Comparison of ENCODE assay signal across 8 cellular contexts in the genomic region with DNA sequence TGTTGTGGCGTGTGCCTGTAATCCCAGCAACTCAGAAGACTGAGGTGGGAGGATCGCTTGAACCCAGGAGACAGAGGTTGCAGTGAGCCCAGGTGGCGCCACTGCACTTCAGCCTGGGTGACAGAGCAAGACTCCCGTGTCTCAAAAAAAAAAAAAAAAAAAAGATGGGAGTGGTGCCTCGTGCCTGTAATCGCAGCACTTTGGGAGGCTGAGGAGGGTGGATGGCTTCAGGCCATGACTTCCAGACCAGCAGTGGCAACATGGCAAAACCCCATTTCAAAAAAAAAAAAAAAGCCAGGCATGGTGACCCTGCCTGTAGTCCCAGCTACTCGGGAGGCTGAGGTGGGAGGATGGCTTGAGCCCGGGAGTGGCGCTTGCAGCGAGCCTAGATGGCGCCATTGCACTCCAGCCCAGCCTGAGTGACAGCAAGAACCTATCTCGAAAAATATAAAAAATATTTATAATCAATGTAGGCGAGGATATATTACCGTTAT. TPM values are rescaled to one million over a fixed set of nuclear protein-coding genes. Genes with fewer than 3 reads are reported as not detected.
DNase-seq lines count a peak whose midpoint lies in the region; ATAC-seq, FAIRE-seq and TF ChIP-seq lines count a peak whose summit lies in the region.

No MANE protein-coding gene starts in this region.

- no peak for TF ChIP-seq EP300 in A549 (IDR thresholded peaks at IDR 0.05)
- TF ChIP-seq EP300 in Ishikawa (IDR thresholded peaks at IDR 0.05; ENCODE audit: borderline replicate concordance), result no peak

- CTCF ChIA-PET in A549 (lab: Yijun Ruan, JAX), result interaction anchor here (0.6 to 3.5 kb wide), 16 partner anchors 25 to 417 kb away, joined by 3 to 22 read pairs (median 4); a partner anchor contains a TSS

- peak overlapping the region; percentile 74 to 90 for H3K27ac ChIP-seq in A549

- TF ChIP-seq RAD21 in A549 (conservative IDR thresholded peaks at IDR 0.05 in 1 of 2, IDR thresholded peaks at IDR 0.05 in 1 of 2) (peak; percentile 63 to 69), Ishikawa (IDR thresholded peaks at IDR 0.05; ENCODE audit: low read depth) (peak; percentile 55)

- peak overlapping the region; percentile 79 for H3K4me2 ChIP-seq in A549

- peak overlapping the region; percentile 23; the same call in 1 of the 3 replicates for H3K4me3 ChIP-seq in A549
- H3K4me3 ChIP-seq in adipocyte (ENCODE audit: low read length), result no peak overlapping the region

- 1% methylated on average over 14 of the region's 14 CpGs for WGBS in A549 (ENCODE audit: missing lambda C conversion rate)

- peaks cover 38% of the 10 kb centered on the region for H3K4me1 ChIP-seq in A549
- H3K4me1 ChIP-seq in adipocyte (ENCODE audit: control insufficient read depth, insufficient read depth, low read length), result peaks cover 12% of the 10 kb centered on the region

- no peak overlapping the region for H3K9ac ChIP-seq in adipocyte (ENCODE audit: low read length)

- ATAC-seq in A549 (peak; percentile 67 to 74), GM21515 (IDR thresholded peaks at IDR 0.05; ENCODE audit: unreplicated experiment) (no peak)

- H3K36me3 ChIP-seq in adipocyte (ENCODE audit: control insufficient read depth, insufficient read depth, low read length, severe bottlenecking), result peaks cover 18% of the 10 kb centered on the region

- peak; percentile 84 for TF ChIP-seq CTCF in A549 (IDR thresholded peaks at IDR 0.05)
- peak; percentile 22; the same call in 1 of the 2 replicates for TF ChIP-seq CTCF in GM12874 (IDR thresholded peaks at IDR 0.05; ENCODE audit: insufficient read depth, low read depth, low read length)

- DNase-seq in A549 (ENCODE audit: low read depth in 1 of 2, low spot score in 1 of 2), result peak in 1 of 2 experiments; percentile 91
- DNase-seq in SK-MEL-5 (ENCODE audit: low read depth, low spot score), result peak; percentile 79
- DNase-seq in adipocyte (ENCODE audit: low read depth), result peak; percentile 72
- DNase-seq in iPS-NIHi11 (ENCODE audit: low spot score), result peak; percentile 9
- peak; percentile 45 to 57 for DNase-seq in stimulated activated CD4-positive, alpha-beta T cell treated with anti-CD3 and anti-CD28 coated beads, Interleukin-2, amount 100 ng/mL, for 24 hours

- H3K9me3 ChIP-seq in A549 (no peaks in the 10 kb centered on the region), adipocyte (ENCODE audit: control insufficient read depth, low read length) (no peaks in the 10 kb centered on the region)

- in situ Hi-C loops in SK-MEL-5 (cut with HindIII; ENCODE audit: low pct_unique_long_range_greater_than_20kb, low sequenced_read_pairs), result no loop called here

- TF ChIP-seq POLR2A in A549 (IDR thresholded peaks at IDR 0.05; ENCODE audit: low read length), result no peak

- POLR2A ChIA-PET in A549 (lab: Yijun Ruan, JAX), result interaction anchor here (0.7 to 1.0 kb wide), 3 partner anchors 28 to 278 kb away, joined by 3 read pairs; no protein-coding TSS in a partner anchor

- FAIRE-seq in A549 (lab: Jason Lieb, UNC), result peak; percentile 82

- no peaks in the 10 kb centered on the region for H3K27me3 ChIP-seq in adipocyte (replicated peaks; ENCODE audit: control insufficient read depth, insufficient read depth, low read length)

TF ChIP-seq in A549, 52 proteins besides CTCF, POLR2A, EP300 and RAD21:
- 0 out of 2 replicates have a peak, but pooled peaks have one; percentile 69 for TF ChIP-seq MYC (IDR thresholded peaks at IDR 0.05; ENCODE audit: borderline replicate concordance, low read length)
- TF ChIP-seq NFE2L2 (conservative IDR thresholded peaks at IDR 0.05; ENCODE audit: low read length), result no peak
- peak; percentile 52 for TF ChIP-seq SMC3 (IDR thresholded peaks at IDR 0.05)
- peak; percentile 78; the same call in 1 of the 2 replicates for TF ChIP-seq POLR2AphosphoS2 (conservative IDR thresholded peaks at IDR 0.05; ENCODE audit: low read length)
- TF ChIP-seq, protein P1, sequence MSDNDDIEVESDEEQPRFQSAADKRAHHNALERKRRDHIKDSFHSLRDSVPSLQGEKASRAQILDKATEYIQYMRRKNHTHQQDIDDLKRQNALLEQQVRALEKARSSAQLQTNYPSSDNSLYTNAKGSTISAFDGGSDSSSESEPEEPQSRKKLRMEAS (IDR thresholded peaks at IDR 0.05), result peak; percentile 74
- TF ChIP-seq GATA3 (IDR thresholded peaks at IDR 0.05; ENCODE audit: borderline replicate concordance), result no peak

TF ChIP-seq in Ishikawa, 13 proteins besides CTCF, POLR2A, EP300 and RAD21:
- TF ChIP-seq, protein P1 (IDR thresholded peaks at IDR 0.05), result peak; percentile 24; the same call in 1 of the 2 replicates
- no peak for TF ChIP-seq ZBTB7A (IDR thresholded peaks at IDR 0.05; ENCODE audit: low read depth)

RNA-seq across cellular contexts. Expression of a gene that starts 27.0 kb away (rescaled TPM):
- polyA plus RNA-seq in A549 (2011; rRNA removed), result 214 and 219 TPM in 2 replicates
- polyA plus RNA-seq in A549 (2012; cell fraction: cytosol; rRNA removed), result 72.4 and 82.5 TPM in 2 replicates
- 65.4 and 108 TPM in 2 replicates for polyA plus RNA-seq in A549 (2012; cell fraction: nucleus; rRNA removed)
- 259 to 300 TPM (median 270 TPM) in 3 replicates for polyA plus RNA-seq in A549 (2017; fragmentation: RNase III; extraction: RNeasy Plus Mini Kit Qiagen cat#74134 plus additional on column Dnase treatment)
- 298 and 320 TPM in 2 replicates for polyA minus RNA-seq in A549 (2011; rRNA and poly(A)+ RNA removed)
- total RNA-seq in SK-MEL-5 (2014; rRNA removed; shearing (Covaris generic)), result 400 and 410 TPM in 2 replicates
- polyA plus RNA-seq in SK-MEL-5 (2015; cell fraction: cytosol; rRNA removed), result 212 and 270 TPM in 2 replicates
- polyA plus RNA-seq in SK-MEL-5 (2015; cell fraction: nucleus; rRNA removed), result 447 and 451 TPM in 2 replicates

RNA-seq across cellular contexts. Expression of a gene that starts 54.7 kb away (rescaled TPM):
- polyA plus RNA-seq in A549 (2011; rRNA removed) (11.2 and 15.0 TPM in 2 replicates), A549 (2017; fragmentation: RNase III; extraction: RNeasy Plus Mini Kit Qiagen cat#74134 plus additional on column Dnase treatment) (6.1 to 6.4 TPM (median 6.2 TPM) in 3 replicates)
- 3.8 and 4.8 TPM in 2 replicates for polyA plus RNA-seq in A549 (2012; cell fraction: cytosol; rRNA removed)
- polyA plus RNA-seq in A549 (2012; cell fraction: nucleus; rRNA removed), result 2.8 and 5.1 TPM in 2 replicates
- polyA minus RNA-seq in A549 (2011; rRNA and poly(A)+ RNA removed), result 12.5 and 13.4 TPM in 2 replicates
- total RNA-seq in SK-MEL-5 (2014; rRNA removed; shearing (Covaris generic)), result 11.9 and 12.4 TPM in 2 replicates
- polyA plus RNA-seq in SK-MEL-5 (2015; cell fraction: cytosol; rRNA removed), result 6.2 and 9.1 TPM in 2 replicates
- 20.0 and 24.5 TPM in 2 replicates for polyA plus RNA-seq in SK-MEL-5 (2015; cell fraction: nucleus; rRNA removed)
